Comparison of ENCODE assay signal across 15 cellular contexts in the genomic region with DNA sequence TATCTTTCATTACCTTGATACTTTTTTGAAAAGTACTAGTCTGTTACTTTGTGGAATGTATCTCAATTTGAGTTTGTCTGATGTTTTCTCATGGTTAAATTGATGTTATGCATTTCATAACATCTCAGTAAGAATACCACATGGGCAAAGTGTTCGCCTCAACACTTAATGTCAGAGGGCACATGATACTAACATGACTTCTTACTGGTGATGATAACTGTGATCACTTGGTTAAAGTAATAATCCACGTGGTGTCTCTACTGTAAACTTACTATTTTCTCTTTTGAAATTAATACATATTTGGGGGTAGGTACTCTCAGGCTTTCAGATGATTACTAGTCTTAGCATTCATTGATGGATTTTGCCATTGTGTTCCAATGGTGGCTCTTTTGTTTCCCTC. TPM values are rescaled to one million over a fixed set of nuclear protein-coding genes. Genes with fewer than 3 reads are reported as not detected.
DNase-seq lines count a peak whose midpoint lies in the region; ATAC-seq and TF ChIP-seq lines count a peak whose summit lies in the region.
"Had no signal": no experiment of that assay in that cellular context is flagged by ENCODE, and none has a peak within 500 bp of the region (broad histone marks: within the 10 kb centered on the region; RNA-seq: fewer than 3 reads in every experiment).

No MANE protein-coding gene starts in this region.

- no peaks in the 10 kb centered on the region for H3K27me3 ChIP-seq in GM23338 (ENCODE audit: insufficient read depth)
- no peaks in the 10 kb centered on the region for H3K27me3 ChIP-seq in naive thymus-derived CD4-positive, alpha-beta T cell (ENCODE audit: control insufficient read depth in 2 of 2, insufficient read depth in 2 of 2, low read length in 2 of 2)

- H3K27ac ChIP-seq in GM23338 (ENCODE audit: low read depth) = no peak overlapping the region
- H3K27ac ChIP-seq in naive thymus-derived CD4-positive, alpha-beta T cell (ENCODE audit: low read depth, low read length) = no peak overlapping the region

- H3K4me2 ChIP-seq in GM23338 = 0 out of 2 replicates have a peak overlapping the region, but pooled peaks have one; percentile 89

- H2AFZ ChIP-seq in GM23338 = no peak overlapping the region

- H3K9me3 Mint-ChIP-seq in GM23338 = no peaks in the 10 kb centered on the region; the same call in 2 of the 3 replicates
- H3K9me3 Mint-ChIP-seq in activated CD8-positive, alpha-beta T cell treated with anti-CD3 and anti-CD28 coated beads for 36 hours = peaks cover 6% of the 10 kb centered on the region
- peaks cover 0 to 16% (median 1%) of the 10 kb centered on the region in 11 donors for H3K9me3 Mint-ChIP-seq in naive thymus-derived CD4-positive, alpha-beta T cell

- intact Hi-C loops in activated CD8-positive, alpha-beta T cell treated with anti-CD3 and anti-CD28 coated beads for 36 hours (cut with micrococcal nuclease) = no loop called here
- intact Hi-C loops in naive thymus-derived CD4-positive, alpha-beta T cell (cut with micrococcal nuclease) = loop anchor here (5.0 to 10.0 kb wide), 2 partner anchors 1045 to 1758 kb away; partner anchors contain the start of gene TRRAP (in 1 of the 2)

- peak overlapping the region; percentile 25; the same call in 2 of the 3 replicates for H3K4me3 Mint-ChIP-seq in GM23338
- peak overlapping the region; percentile 85 for H3K4me3 Mint-ChIP-seq in activated CD8-positive, alpha-beta T cell treated with anti-CD3 and anti-CD28 coated beads for 36 hours
- H3K4me3 Mint-ChIP-seq in naive thymus-derived CD4-positive, alpha-beta T cell = peak overlapping the region in 9 of 10 donors; percentile 3 to 98 (median 50)

- TF ChIP-seq CTCF in GM23338 (conservative IDR thresholded peaks at IDR 0.05; ENCODE audit: low read depth in 2 of 2) (no peak), GM20000 (IDR thresholded peaks at IDR 0.05; ENCODE audit: extremely low read depth, missing control alignments) (no peak)
- no peak for TF ChIP-seq CTCF in activated CD8-positive, alpha-beta T cell treated with anti-CD3 and anti-CD28 coated beads for 36 hours (IDR thresholded peaks at IDR 0.05)

- H3K79me2 ChIP-seq in GM23338 (replicated peaks; ENCODE audit: insufficient read depth) = peaks cover 70% of the 10 kb centered on the region

- H3K4me1 ChIP-seq in GM23338 (ENCODE audit: insufficient read depth) = peaks cover 9% of the 10 kb centered on the region
- peaks cover 7 to 15% of the 10 kb centered on the region in 2 donors for H3K4me1 ChIP-seq in naive thymus-derived CD4-positive, alpha-beta T cell (ENCODE audit: control insufficient read depth in 2 of 2, insufficient read depth in 2 of 2, low read length in 2 of 2)

- CTCF ChIA-PET in activated CD8-positive, alpha-beta T cell treated with anti-CD3 and anti-CD28 coated beads for 36 hours (lab: Charles Lee) = interaction anchor here (0.8 kb wide), 1 partner anchor 59 kb away, joined by 3 read pairs; no protein-coding TSS in a partner anchor
- CTCF ChIA-PET in naive thymus-derived CD4-positive, alpha-beta T cell (lab: Charles Lee) = no interaction called here

- DNase-seq in NCI-H82 (lab: John Stamatoyannopoulos, UW) (peak; percentile 25), NCI-H82 treated with DMSO at 0.1 percent for 48 hours (lab: John Stamatoyannopoulos, UW; ENCODE audit: unreplicated experiment) (no peak), GM23338 (ENCODE audit: low spot score) (no peak), GM20000 (ENCODE audit: low spot score) (no peak)
- DNase-seq in activated CD8-positive, alpha-beta T cell treated with anti-CD3 and anti-CD28 coated beads for 36 hours = no peak
- DNase-seq in naive thymus-derived CD4-positive, alpha-beta T cell = no peak
- DNase-seq in stimulated activated naive CD4-positive, alpha-beta T cell treated with Interleukin-2 at 50 U/mL for 16 hours (lab: John Stamatoyannopoulos, UW) = no peak
- DNase-seq: 8988T; activated CD4-positive, CD25-positive, alpha-beta regulatory T cell treated with anti-CD3 and anti-CD28 coated beads, Interleukin-2, amount 50 U/mL, for 72 hours; CD8-positive, alpha-beta T cell; effector CD8-positive, alpha-beta T cell; NCI-H187 treated with DMSO at 0.1 percent for 48 hours; SW 1271 had no signal

- no peak overlapping the region for H3K4me3 ChIP-seq in GM23338
- H3K4me3 ChIP-seq in naive thymus-derived CD4-positive, alpha-beta T cell (ENCODE audit: low read length) = no peak overlapping the region

- peaks cover 6% of the 10 kb centered on the region for H3K27me3 Mint-ChIP-seq in GM23338 (ENCODE audit: insufficient read depth, low read depth, poor library complexity)
- H3K27me3 Mint-ChIP-seq in activated CD8-positive, alpha-beta T cell treated with anti-CD3 and anti-CD28 coated beads for 36 hours = no peaks in the 10 kb centered on the region
- H3K27me3 Mint-ChIP-seq in naive thymus-derived CD4-positive, alpha-beta T cell = no peaks in the 10 kb centered on the region

- H3K27ac Mint-ChIP-seq in GM23338 = no peak overlapping the region
- H3K27ac Mint-ChIP-seq in activated CD8-positive, alpha-beta T cell treated with anti-CD3 and anti-CD28 coated beads for 36 hours = no peak overlapping the region
- peak overlapping the region in 3 of 9 donors; percentile 14 to 75 (median 40) for H3K27ac Mint-ChIP-seq in naive thymus-derived CD4-positive, alpha-beta T cell
- H3K27ac Mint-ChIP-seq: CD8-positive, alpha-beta T cell had no signal

- ATAC-seq in GM23338 (no peak), HG02885 (IDR thresholded peaks at IDR 0.05; ENCODE audit: poor library complexity, unreplicated experiment) (no peak)
- no peak for ATAC-seq in activated CD8-positive, alpha-beta T cell treated with anti-CD3 and anti-CD28 coated beads for 36 hours
- ATAC-seq in naive thymus-derived CD4-positive, alpha-beta T cell = no peak
- ATAC-seq: CD8-positive, alpha-beta T cell; left lobe of liver had no signal

- peaks cover 15% of the 10 kb centered on the region; the same call in 2 of the 3 replicates for H3K36me3 Mint-ChIP-seq in GM23338 (ENCODE audit: low read depth)
- peaks cover 42% of the 10 kb centered on the region for H3K36me3 Mint-ChIP-seq in activated CD8-positive, alpha-beta T cell treated with anti-CD3 and anti-CD28 coated beads for 36 hours (ENCODE audit: low read depth)
- peaks cover 0 to 31% (median 16%) of the 10 kb centered on the region in 5 donors for H3K36me3 Mint-ChIP-seq in naive thymus-derived CD4-positive, alpha-beta T cell

- H3F3A ChIP-seq in GM23338 (replicated peaks; ENCODE audit: low read depth) = no peaks in the 10 kb centered on the region

- H4K20me1 ChIP-seq in GM23338 (replicated peaks; ENCODE audit: insufficient read depth) = no peaks in the 10 kb centered on the region

- no peaks in the 10 kb centered on the region; the same call in 1 of the 2 replicates for H3K9me2 ChIP-seq in GM23338 (ENCODE audit: insufficient read depth)

- H3K9me3 ChIP-seq in naive thymus-derived CD4-positive, alpha-beta T cell (ENCODE audit: control insufficient read depth in 2 of 3, low read length in 3 of 3) = no peaks in the 10 kb centered on the region

- POLR2A ChIA-PET in activated CD8-positive, alpha-beta T cell treated with anti-CD3 and anti-CD28 coated beads for 36 hours (lab: Charles Lee) = interaction anchor here (2.7 kb wide), 1 partner anchor 15 kb away, joined by 9 read pairs; no protein-coding TSS in a partner anchor
- POLR2A ChIA-PET in naive thymus-derived CD4-positive, alpha-beta T cell (lab: Charles Lee) = interaction anchor here (0.7 kb wide), 1 partner anchor 753 kb away, joined by 4 read pairs; no protein-coding TSS in a partner anchor

- peaks cover 18% of the 10 kb centered on the region; the same call in 2 of the 3 replicates for H3K4me1 Mint-ChIP-seq in GM23338
- H3K4me1 Mint-ChIP-seq in activated CD8-positive, alpha-beta T cell treated with anti-CD3 and anti-CD28 coated beads for 36 hours (ENCODE audit: low read depth) = peaks cover 40% of the 10 kb centered on the region
- H3K4me1 Mint-ChIP-seq in naive thymus-derived CD4-positive, alpha-beta T cell = peaks cover 20 to 77% (median 65%) of the 10 kb centered on the region in 7 donors

- H3K36me3 ChIP-seq in GM23338 (ENCODE audit: insufficient read depth) = no peaks in the 10 kb centered on the region
- H3K36me3 ChIP-seq in naive thymus-derived CD4-positive, alpha-beta T cell (ENCODE audit: control insufficient read depth in 2 of 3, insufficient read depth in 3 of 3, low read length in 3 of 3) = no peaks in the 10 kb centered on the region

TF ChIP-seq in GM23338, 12 proteins besides CTCF, POLR2A, EP300 and RAD21 (continues in another document):
- TF ChIP-seq, protein P1, sequence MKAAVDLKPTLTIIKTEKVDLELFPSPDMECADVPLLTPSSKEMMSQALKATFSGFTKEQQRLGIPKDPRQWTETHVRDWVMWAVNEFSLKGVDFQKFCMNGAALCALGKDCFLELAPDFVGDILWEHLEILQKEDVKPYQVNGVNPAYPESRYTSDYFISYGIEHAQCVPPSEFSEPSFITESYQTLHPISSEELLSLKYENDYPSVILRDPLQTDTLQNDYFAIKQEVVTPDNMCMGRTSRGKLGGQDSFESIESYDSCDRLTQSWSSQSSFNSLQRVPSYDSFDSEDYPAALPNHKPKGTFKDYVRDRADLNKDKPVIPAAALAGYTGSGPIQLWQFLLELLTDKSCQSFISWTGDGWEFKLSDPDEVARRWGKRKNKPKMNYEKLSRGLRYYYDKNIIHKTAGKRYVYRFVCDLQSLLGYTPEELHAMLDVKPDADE (IDR thresholded peaks at IDR 0.05) = no peak
- TF ChIP-seq JUNB (IDR thresholded peaks at IDR 0.05; ENCODE audit: unreplicated experiment) (no peak), EZH2 (IDR thresholded peaks at IDR 0.05; ENCODE audit: low read depth, unreplicated experiment) (no peak), EZH2phosphoT487 (IDR thresholded peaks at IDR 0.05; ENCODE audit: unreplicated experiment) (no peak), NANOG (IDR thresholded peaks at IDR 0.05; ENCODE audit: borderline replicate concordance) (no peak), ZNF331 (CRISPR knock-in tag; IDR thresholded peaks at IDR 0.05; ENCODE audit: low read depth) (no peak)

RNA-seq across cellular contexts. Expression of gene SDHAF3, which starts 2.2 kb away (rescaled TPM):
- total RNA-seq in GM23338 (2014; rRNA removed; shearing (Covaris generic)) = 11.2 and 35.5 TPM in 2 replicates
- 110 and 123 TPM in 2 replicates for polyA plus RNA-seq in GM23338 (2016; fragmentation: Nextera tagmentation; extraction: Ambion mirVana)
- total RNA-seq in activated CD8-positive, alpha-beta T cell treated with anti-CD3 and anti-CD28 coated beads for 36 hours = 10 to 100 TPM; 41.1 to 43.0 TPM
- total RNA-seq in naive thymus-derived CD4-positive, alpha-beta T cell = 10 to 100 TPM in 3 of 5 experiments, 1 to 10 TPM in 2; 8.4 to 16.5 (median 14.3) TPM
- 10 to 100 TPM; 42.9 to 67.8 TPM for polyA plus RNA-seq in naive thymus-derived CD4-positive, alpha-beta T cell

Comparison
In these comparisons a context has a peak if more than half of its experiments do, and no peak if none do; other contexts are left out.
1. H3K4me3 Mint-ChIP-seq: peak in every context shown above with its lines; median percentile 85 in activated CD8-positive, alpha-beta T cell treated with anti-CD3 and anti-CD28 coated beads for 36 hours; 50 in naive thymus-derived CD4-positive, alpha-beta T cell; 25 in GM23338.